In genomic region chr12:90055071-90055470, GRCh38 we compare ENCODE assay signal across 28 cellular contexts.
"Had no signal": no experiment of that assay in that cellular context is flagged by ENCODE, and none has a peak within 500 bp of the region (broad histone marks: within the 10 kb centered on the region; RNA-seq: fewer than 3 reads in every experiment).

No MANE protein-coding gene starts in this region.

- H3K27ac ChIP-seq: esophagus muscularis mucosa, gastroesophageal sphincter, hepatocyte, neural progenitor cell, right lobe of liver, skin epidermis, upper lobe of left lung, vagina, VCaP had no signal

- H3K9me3 ChIP-seq: esophagus muscularis mucosa, gastroesophageal sphincter, right lobe of liver, upper lobe of left lung, vagina had no signal

- H3K27me3 Mint-ChIP-seq: activated naive CD8-positive, alpha-beta T cell; central memory CD8-positive, alpha-beta T cell; stimulated activated naive CD8-positive, alpha-beta T cell treated with anti-CD3 and anti-CD28 coated beads, Interleukin-15, Interleukin-2, amounts not matched to agents 100 ng/mL and 50 ng/mL, for 24 hours had no signal

- H3K9ac ChIP-seq: neural progenitor cell had no signal

- H3K4me1 ChIP-seq: neural progenitor cell, right lobe of liver, upper lobe of left lung had no signal

- H3K27ac Mint-ChIP-seq: activated naive CD8-positive, alpha-beta T cell; activated T-cell treated with anti-CD3 and anti-CD28 coated beads, Interleukin-2, amount 50 U/mL, for 72 hours; naive thymus-derived CD8-positive, alpha-beta T cell; neural progenitor cell; stimulated activated effector memory CD8-positive, alpha-beta T cell treated with anti-CD3 and anti-CD28 coated beads, Interleukin-12 subunit alpha, Interleukin-12 subunit beta, amount 100 ng/mL, for 72 hours; stimulated activated naive CD8-positive, alpha-beta T cell treated with anti-CD3 and anti-CD28 coated beads, Interleukin-15, Interleukin-2, amounts not matched to agents 100 ng/mL and 50 ng/mL, for 24 hours; T-helper 2 cell treated with Interferon-gamma antibody and Interleukin-4, amounts not matched to agents 5 μg/mL and 100 μg/mL, for 36 hours had no signal

- H3K4me3 ChIP-seq: esophagus muscularis mucosa, gastroesophageal sphincter, hepatocyte, neural progenitor cell, right lobe of liver, skin epidermis, upper lobe of left lung, vagina had no signal

- H3K9me3 Mint-ChIP-seq: activated T-cell treated with anti-CD3 and anti-CD28 coated beads, Interleukin-2, amount 50 U/mL, for 72 hours; central memory CD8-positive, alpha-beta T cell; naive thymus-derived CD8-positive, alpha-beta T cell; stimulated activated effector memory CD8-positive, alpha-beta T cell treated with anti-CD3 and anti-CD28 coated beads, Interleukin-12 subunit alpha, Interleukin-12 subunit beta, amount 100 ng/mL, for 72 hours; stimulated activated naive CD8-positive, alpha-beta T cell treated with anti-CD3 and anti-CD28 coated beads, Interleukin-15, Interleukin-2, amounts not matched to agents 100 ng/mL and 50 ng/mL, for 24 hours; T-helper 2 cell treated with Interferon-gamma antibody and Interleukin-4, amounts not matched to agents 5 μg/mL and 100 μg/mL, for 36 hours had no signal

- H3K4me2 ChIP-seq: hepatocyte, neural progenitor cell had no signal

- H2AFZ ChIP-seq: hepatocyte, neural progenitor cell had no signal

- H3K4me1 Mint-ChIP-seq: central memory CD8-positive, alpha-beta T cell; naive thymus-derived CD8-positive, alpha-beta T cell; stimulated activated effector memory CD8-positive, alpha-beta T cell treated with anti-CD3 and anti-CD28 coated beads, Interleukin-12 subunit alpha, Interleukin-12 subunit beta, amount 100 ng/mL, for 72 hours had no signal

- H3K27me3 ChIP-seq: esophagus muscularis mucosa, gastroesophageal sphincter, hepatocyte, neural progenitor cell, right lobe of liver, upper lobe of left lung, vagina had no signal

- DNase-seq: activated CD4-positive, alpha-beta T cell treated with anti-CD3 and anti-CD28 coated beads for 4 hours; activated CD4-positive, alpha-beta T cell treated with anti-CD3 and anti-CD28 coated beads, Interleukin-2, amount 50 U/mL, for 4 hours; activated naive CD4-positive, alpha-beta T cell treated with Interleukin-2 at 50 U/mL for 16 hours; activated T-cell treated with anti-CD3 and anti-CD28 coated beads for 4 hours; activated T-cell treated with anti-CD3 and anti-CD28 coated beads, Interleukin-2, amount 50 U/mL, for 72 hours; anterior cingulate cortex; dermis blood vessel endothelial cell; effector CD4-positive, alpha-beta T cell; islet precursor cell; left ventricle myocardium superior; naive thymus-derived CD8-positive, alpha-beta T cell; right lobe of liver; stimulated activated CD4-positive, alpha-beta T cell treated with anti-CD3 and anti-CD28 coated beads, Interleukin-4, amount 100 ng/mL, for 24 hours; substantia nigra; T-helper 1 cell; upper lobe of left lung had no signal

- ATAC-seq: activated T-cell treated with anti-CD3 and anti-CD28 coated beads, Interleukin-2, amount 50 U/mL, for 72 hours; gastroesophageal sphincter; left ventricle myocardium superior; naive thymus-derived CD8-positive, alpha-beta T cell; right lobe of liver; stimulated activated effector memory CD8-positive, alpha-beta T cell treated with anti-CD3 and anti-CD28 coated beads, Interleukin-12 subunit alpha, Interleukin-12 subunit beta, amount 100 ng/mL, for 72 hours had no signal

- H3K79me2 ChIP-seq: hepatocyte had no signal

- H3K36me3 ChIP-seq: esophagus muscularis mucosa, gastroesophageal sphincter, neural progenitor cell, right lobe of liver, upper lobe of left lung, vagina had no signal

- H3K36me3 Mint-ChIP-seq: naive thymus-derived CD8-positive, alpha-beta T cell; stimulated activated effector memory CD8-positive, alpha-beta T cell treated with anti-CD3 and anti-CD28 coated beads, Interleukin-12 subunit alpha, Interleukin-12 subunit beta, amount 100 ng/mL, for 72 hours had no signal

- H3K4me3 Mint-ChIP-seq: activated naive CD8-positive, alpha-beta T cell; activated T-cell treated with anti-CD3 and anti-CD28 coated beads, Interleukin-2, amount 50 U/mL, for 72 hours; central memory CD8-positive, alpha-beta T cell; naive thymus-derived CD8-positive, alpha-beta T cell; neural progenitor cell; stimulated activated effector memory CD8-positive, alpha-beta T cell treated with anti-CD3 and anti-CD28 coated beads, Interleukin-12 subunit alpha, Interleukin-12 subunit beta, amount 100 ng/mL, for 72 hours; stimulated activated naive CD8-positive, alpha-beta T cell treated with anti-CD3 and anti-CD28 coated beads, Interleukin-15, Interleukin-2, amounts not matched to agents 100 ng/mL and 50 ng/mL, for 24 hours; T-helper 2 cell treated with Interferon-gamma antibody and Interleukin-4, amounts not matched to agents 5 μg/mL and 100 μg/mL, for 36 hours had no signal
